ENCODE assay signal across 19 cellular contexts in the genomic region with DNA sequence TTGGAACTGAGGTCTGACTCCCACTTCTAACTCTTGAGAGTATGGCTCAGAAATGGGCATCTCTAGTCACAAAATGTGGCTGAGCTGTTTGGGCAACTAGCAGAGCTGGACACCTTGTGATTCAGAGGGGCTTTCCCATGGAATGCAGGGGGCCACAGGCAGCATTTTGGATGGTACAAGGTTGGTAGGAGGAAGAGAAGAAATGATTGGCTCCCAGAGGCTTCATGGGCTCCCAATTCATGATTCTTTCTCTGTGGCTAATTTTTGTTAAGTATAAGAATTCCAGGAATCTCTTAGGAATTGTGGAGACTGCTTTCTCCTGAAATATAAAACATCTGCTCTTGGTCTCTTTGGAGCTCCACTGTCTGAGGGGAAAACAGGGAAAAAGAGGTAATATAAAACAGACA. TPM values are rescaled to one million over a fixed set of nuclear protein-coding genes. Genes with fewer than 3 reads are reported as not detected.
DNase-seq lines count a peak whose midpoint lies in the region; ATAC-seq and TF ChIP-seq lines count a peak whose summit lies in the region.
"Had no signal": no experiment of that assay in that cellular context is flagged by ENCODE, and none has a peak within 500 bp of the region (broad histone marks: within the 10 kb centered on the region; RNA-seq: fewer than 3 reads in every experiment).

No MANE protein-coding gene starts in this region.

- H3K9me3 ChIP-seq in SJSA1 (replicated peaks) = no peaks in the 10 kb centered on the region
- H3K9me3 ChIP-seq: mucosa of descending colon, testis had no signal

- H3K36me3 Mint-ChIP-seq in progenitor cell of endocrine pancreas (ENCODE audit: insufficient read depth) = peaks cover 13% of the 10 kb centered on the region
- H3K36me3 Mint-ChIP-seq in natural killer cell treated with Interleukin-12 subunit alpha and Interleukin-12 subunit beta and Interleukin-15 and Interleukin-18, amount 100 ng/mL, for 72 hours = no peaks in the 10 kb centered on the region

- H3K27ac Mint-ChIP-seq in progenitor cell of endocrine pancreas = peak overlapping the region; percentile 86
- no peak overlapping the region for H3K27ac Mint-ChIP-seq in natural killer cell treated with Interleukin-12 subunit alpha and Interleukin-12 subunit beta and Interleukin-15 and Interleukin-18, amount 100 ng/mL, for 72 hours
- H3K27ac Mint-ChIP-seq: activated B cell treated with CpG ODN at 0.5 μM for 24 hours, endodermal cell had no signal

- POLR2A ChIA-PET in RWPE1 (lab: Yijun Ruan, JAX; ENCODE audit: low non-redundant PET) = no interaction called here

- H3K27me3 ChIP-seq in SJSA1 (replicated peaks) (no peaks in the 10 kb centered on the region), foreskin keratinocyte (no peaks in the 10 kb centered on the region)
- H3K27me3 ChIP-seq: testis had no signal

- peaks cover 78% of the 10 kb centered on the region for H3K4me1 ChIP-seq in SJSA1 (replicated peaks)
- H3K4me1 ChIP-seq in foreskin keratinocyte = peaks cover 23% of the 10 kb centered on the region

- TF ChIP-seq CTCF in AG10803 (conservative IDR thresholded peaks at IDR 0.05; ENCODE audit: low read length) (no peak), foreskin keratinocyte (conservative IDR thresholded peaks at IDR 0.05) (no peak), progenitor cell of endocrine pancreas (IDR thresholded peaks at IDR 0.05; ENCODE audit: unreplicated experiment) (no peak), RWPE1 (conservative IDR thresholded peaks at IDR 0.05; ENCODE audit: low read depth) (no peak)

- no peaks in the 10 kb centered on the region for H3K9me3 Mint-ChIP-seq in progenitor cell of endocrine pancreas (ENCODE audit: low read depth)
- no peaks in the 10 kb centered on the region for H3K9me3 Mint-ChIP-seq in natural killer cell treated with Interleukin-12 subunit alpha and Interleukin-12 subunit beta and Interleukin-15 and Interleukin-18, amount 100 ng/mL, for 72 hours
- H3K9me3 Mint-ChIP-seq: activated B cell treated with CpG ODN at 0.5 μM for 24 hours; central memory CD8-positive, alpha-beta T cell; endodermal cell had no signal

- H3K4me3 ChIP-seq in AG10803 (ENCODE audit: low read length) (no peak overlapping the region), SJSA1 (no peak overlapping the region)
- H3K4me3 ChIP-seq: mucosa of descending colon, testis had no signal

- H3K4me3 Mint-ChIP-seq in progenitor cell of endocrine pancreas (ENCODE audit: low read depth) = no peak overlapping the region
- no peak overlapping the region for H3K4me3 Mint-ChIP-seq in natural killer cell treated with Interleukin-12 subunit alpha and Interleukin-12 subunit beta and Interleukin-15 and Interleukin-18, amount 100 ng/mL, for 72 hours
- H3K4me3 Mint-ChIP-seq: activated B cell treated with CpG ODN at 0.5 μM for 24 hours; central memory CD8-positive, alpha-beta T cell; endodermal cell had no signal

- no peaks in the 10 kb centered on the region for H3K27me3 Mint-ChIP-seq in progenitor cell of endocrine pancreas
- peaks cover 20 to 21% of the 10 kb centered on the region in 2 donors for H3K27me3 Mint-ChIP-seq in natural killer cell treated with Interleukin-12 subunit alpha and Interleukin-12 subunit beta and Interleukin-15 and Interleukin-18, amount 100 ng/mL, for 72 hours
- H3K27me3 Mint-ChIP-seq: central memory CD8-positive, alpha-beta T cell had no signal

- peak overlapping the region; percentile 81 for H3K27ac ChIP-seq in SJSA1
- no peak overlapping the region for H3K27ac ChIP-seq in foreskin keratinocyte
- no peak overlapping the region for H3K27ac ChIP-seq in RWPE1

- CTCF ChIA-PET in RWPE1 (lab: Yijun Ruan, JAX) = no interaction called here

- DNase-seq in AG10803 (ENCODE audit: low read depth) (peak; percentile 81), SJSA1 (ENCODE audit: low read depth in 1 of 2, low spot score in 2 of 2) (peak; percentile 80 to 82), foreskin keratinocyte (no peak), progenitor cell of endocrine pancreas (ENCODE audit: low spot score, unreplicated experiment) (no peak), RWPE1 (ENCODE audit: low spot score) (no peak), DMS79 treated with DMSO at 0.1 percent for 48 hours (lab: John Stamatoyannopoulos, UW) (no peak)
- no peak for DNase-seq in natural killer cell treated with Interleukin-12 subunit alpha and Interleukin-12 subunit beta and Interleukin-15 and Interleukin-18, amount 100 ng/mL, for 72 hours (ENCODE audit: low spot score)
- DNase-seq in activated CD4-positive, alpha-beta T cell treated with anti-CD3 and anti-CD28 coated beads for 4 hours = no peak
- DNase-seq: activated B cell treated with CpG ODN at 0.5 μM for 24 hours; activated CD8-positive, alpha-beta memory T cell treated with anti-CD3 and anti-CD28 coated beads, Interleukin-2, amount 50 U/mL, for 4 hours; activated naive CD4-positive, alpha-beta T cell treated with anti-CD3 and anti-CD28 coated beads, Interleukin-2, amount 50 U/mL, for 16 hours; endodermal cell; mucosa of descending colon; NCI-H2029; NCI-H524 treated with DMSO at 0.1 percent for 48 hours; PC-3; testis had no signal

- no peaks in the 10 kb centered on the region for H3K36me3 ChIP-seq in SJSA1

- H3K4me1 Mint-ChIP-seq in progenitor cell of endocrine pancreas (ENCODE audit: low read depth) = peaks cover 77% of the 10 kb centered on the region
- no peaks in the 10 kb centered on the region for H3K4me1 Mint-ChIP-seq in natural killer cell treated with Interleukin-12 subunit alpha and Interleukin-12 subunit beta and Interleukin-15 and Interleukin-18, amount 100 ng/mL, for 72 hours (ENCODE audit: low read depth in 2 of 2)
- H3K4me1 Mint-ChIP-seq: activated B cell treated with CpG ODN at 0.5 μM for 24 hours; central memory CD8-positive, alpha-beta T cell had no signal

- peak; percentile 3 for ATAC-seq in foreskin keratinocyte
- no peak for ATAC-seq in natural killer cell treated with Interleukin-12 subunit alpha and Interleukin-12 subunit beta and Interleukin-15 and Interleukin-18, amount 100 ng/mL, for 72 hours
- ATAC-seq: mucosa of descending colon, PC-3 had no signal

RNA-seq across cellular contexts. Expression of a gene that starts 49.7 kb away (rescaled TPM):
- total RNA-seq in SJSA1 (2014; rRNA removed; shearing (Covaris generic)) = 16.6 and 18.5 TPM in 2 replicates
- total RNA-seq in foreskin keratinocyte (2.8 and 3.3 TPM in 2 replicates), progenitor cell of endocrine pancreas (204 and 205 TPM in 2 replicates)
- polyA plus RNA-seq in foreskin keratinocyte = 1.1 and 1.3 TPM in 2 replicates
- under 1 TPM in 1 of 2 donors, not detected in 1; 0.53 TPM for total RNA-seq in natural killer cell treated with Interleukin-12 subunit alpha and Interleukin-12 subunit beta and Interleukin-15 and Interleukin-18, amount 100 ng/mL, for 72 hours
- total RNA-seq: activated B cell treated with CpG ODN at 0.5 μM for 24 hours; T-helper 1 cell treated with Interleukin-12 subunit alpha and Interleukin-12 subunit beta and Interleukin-4 antibody, amounts not matched to agents 30 ng/mL and 1 ng/mL, for 36 hours had no signal

Comparison
In these comparisons a context has a peak if more than half of its experiments do, and no peak if none do; other contexts are left out.
1. DNase-seq: peak in AG10803 (single experiment) and SJSA1 (2 of 2); none in foreskin keratinocyte (0 of 2), progenitor cell of endocrine pancreas (single experiment), RWPE1 (single experiment), DMS79 treated with DMSO at 0.1 percent for 48 hours (single experiment), natural killer cell treated with Interleukin-12 subunit alpha and Interleukin-12 subunit beta and Interleukin-15 and Interleukin-18, amount 100 ng/mL, for 72 hours (single experiment) and activated CD4-positive, alpha-beta T cell treated with anti-CD3 and anti-CD28 coated beads for 4 hours (0 of 2).
2. RNA of a gene that starts 49.7 kb away (total RNA-seq): 204 to 205 TPM in progenitor cell of endocrine pancreas; 16.6 to 18.5 TPM in SJSA1, 2.8 to 3.3 TPM in foreskin keratinocyte and 0.53 TPM in natural killer cell treated with Interleukin-12 subunit alpha and Interleukin-12 subunit beta and Interleukin-15 and Interleukin-18, amount 100 ng/mL, for 72 hours; every median in the first group is over 10 times any median in the second.